Comparison of ENCODE assay signal across 22 cellular contexts in the genomic region with DNA sequence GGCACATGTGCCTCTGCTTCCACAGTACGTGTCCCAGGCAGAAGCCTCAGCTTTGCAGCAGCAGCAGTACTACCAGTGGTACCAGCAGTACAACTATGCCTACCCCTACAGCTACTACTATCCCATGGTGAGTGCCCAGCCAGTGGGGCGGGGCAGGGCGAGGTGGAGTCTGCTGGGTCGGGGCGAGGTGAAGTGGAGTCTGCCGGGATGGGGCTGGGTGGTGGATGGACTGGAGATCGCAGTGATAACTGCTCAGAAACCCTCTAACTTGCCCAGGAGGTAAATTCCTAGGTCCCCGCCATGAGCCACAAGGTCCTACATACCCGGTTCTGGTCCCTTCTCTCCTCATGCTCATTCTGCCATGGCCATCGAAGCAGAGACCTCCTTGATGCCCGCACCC. TPM values are rescaled to one million over a fixed set of nuclear protein-coding genes. Genes with fewer than 3 reads are reported as not detected.
DNase-seq lines count a peak whose midpoint lies in the region; ATAC-seq, FAIRE-seq and TF ChIP-seq lines count a peak whose summit lies in the region.
"Had no signal": no experiment of that assay in that cellular context is flagged by ENCODE, and none has a peak within 500 bp of the region (broad histone marks: within the 10 kb centered on the region; RNA-seq: fewer than 3 reads in every experiment).

No MANE protein-coding gene starts in this region.

- H3K27me3 ChIP-seq in CD4-positive, alpha-beta T cell (ENCODE audit: control insufficient read depth, insufficient read depth, low read length): no peaks in the 10 kb centered on the region
- H3K27me3 ChIP-seq in skeletal muscle satellite cell (ENCODE audit: control insufficient read depth, insufficient read depth, low read length): no peaks in the 10 kb centered on the region
- H3K27me3 ChIP-seq: BLaER1, MG63 had no signal

- TF ChIP-seq CTCF in CD4-positive, alpha-beta T cell (IDR thresholded peaks at IDR 0.05): no peak
- TF ChIP-seq CTCF in HFFc6 (IDR thresholded peaks at IDR 0.05) (no peak), kidney (IDR thresholded peaks at IDR 0.05; ENCODE audit: borderline replicate concordance, extremely low read depth, insufficient read depth) (no peak)

- H3K27ac ChIP-seq in CD4-positive, alpha-beta T cell (ENCODE audit: low read depth, low read length): no peak overlapping the region
- no peak overlapping the region for H3K27ac ChIP-seq in kidney (ENCODE audit: low read depth in 2 of 2, low read length in 2 of 2)
- H3K27ac ChIP-seq: A549, BLaER1, PC-9, RWPE1 had no signal

- H3K9me3 Mint-ChIP-seq in CD4-positive, alpha-beta T cell: no peaks in the 10 kb centered on the region
- no peaks in the 10 kb centered on the region for H3K9me3 Mint-ChIP-seq in HFFc6
- no peaks in the 10 kb centered on the region for H3K9me3 Mint-ChIP-seq in activated T-helper 2 cell treated with anti-CD3 and anti-CD28 coated beads, Interferon-gamma antibody, Interleukin-2, Interleukin-4, amounts not matched to agents 10 μg/mL and 5 μg/mL and 100 μg/mL, durations not matched to agents 14 hours and 24 hours and 36 hours
- H3K9me3 Mint-ChIP-seq: IgD-negative memory B cell had no signal

- ATAC-seq in CD4-positive, alpha-beta T cell (ENCODE audit: poor library complexity): no peak
- ATAC-seq: A549 had no signal

- H3K9me3 ChIP-seq in CD4-positive, alpha-beta T cell (ENCODE audit: control insufficient read depth, low read length): no peaks in the 10 kb centered on the region
- H3K9me3 ChIP-seq in kidney (ENCODE audit: control insufficient read depth in 1 of 2, low read length in 2 of 2) (no peaks in the 10 kb centered on the region), skeletal muscle satellite cell (replicated peaks; ENCODE audit: low read length) (no peaks in the 10 kb centered on the region)
- H3K9me3 ChIP-seq: A549, BLaER1, MG63 had no signal

- intact Hi-C loops in CD4-positive, alpha-beta T cell (cut with DNase I, micrococcal nuclease): no loop called here
- intact Hi-C loops in kidney (cut with DNase I): no loop called here
- intact Hi-C loops in cardiac septum (cut with DNase I): no loop called here
- intact Hi-C loops in activated T-helper 2 cell treated with anti-CD3 and anti-CD28 coated beads, Interferon-gamma antibody, Interleukin-2, Interleukin-4, amounts not matched to agents 10 μg/mL and 5 μg/mL and 100 μg/mL, durations not matched to agents 14 hours and 24 hours and 36 hours (cut with micrococcal nuclease): no loop called here

- H3K4me2 ChIP-seq in skeletal muscle satellite cell (ENCODE audit: low read length): no peak overlapping the region
- H3K4me2 ChIP-seq: A549, BLaER1, PC-9 had no signal

- H3K4me1 Mint-ChIP-seq in CD4-positive, alpha-beta T cell (ENCODE audit: low read depth): peaks cover 46% of the 10 kb centered on the region
- peaks cover 30% of the 10 kb centered on the region for H3K4me1 Mint-ChIP-seq in HFFc6 (ENCODE audit: low read depth)
- H3K4me1 Mint-ChIP-seq in activated T-helper 2 cell treated with anti-CD3 and anti-CD28 coated beads, Interferon-gamma antibody, Interleukin-2, Interleukin-4, amounts not matched to agents 10 μg/mL and 5 μg/mL and 100 μg/mL, durations not matched to agents 14 hours and 24 hours and 36 hours (ENCODE audit: low read depth): peaks cover 21% of the 10 kb centered on the region

- FAIRE-seq in kidney (lab: Jason Lieb, UNC): no peak
- FAIRE-seq: A549, G401.6, H1 had no signal

- POLR2A ChIA-PET in CD4-positive, alpha-beta T cell (lab: Charles Lee): interaction anchor here (2.5 kb wide), 1 partner anchor 10 kb away, joined by 11 read pairs; the partner anchor contains the start of gene LENG9

- no peak overlapping the region for H3K4me3 ChIP-seq in kidney (ENCODE audit: low read length in 2 of 2)
- H3K4me3 ChIP-seq in skeletal muscle satellite cell (ENCODE audit: low read length): no peak overlapping the region
- H3K4me3 ChIP-seq: A549, BLaER1, MG63, PC-9 had no signal

- no peaks in the 10 kb centered on the region for H3K27me3 Mint-ChIP-seq in CD4-positive, alpha-beta T cell
- peaks cover 14% of the 10 kb centered on the region for H3K27me3 Mint-ChIP-seq in HFFc6 (ENCODE audit: insufficient read depth)
- H3K27me3 Mint-ChIP-seq in activated T-helper 2 cell treated with anti-CD3 and anti-CD28 coated beads, Interferon-gamma antibody, Interleukin-2, Interleukin-4, amounts not matched to agents 10 μg/mL and 5 μg/mL and 100 μg/mL, durations not matched to agents 14 hours and 24 hours and 36 hours (ENCODE audit: low read depth): no peaks in the 10 kb centered on the region
- H3K27me3 Mint-ChIP-seq: IgD-negative memory B cell had no signal

- H3K27ac Mint-ChIP-seq in CD4-positive, alpha-beta T cell: peak overlapping the region; percentile 75
- H3K27ac Mint-ChIP-seq in HFFc6: 0 out of 2 replicates have a peak overlapping the region, but pooled peaks have one; percentile 99
- H3K27ac Mint-ChIP-seq in activated T-helper 2 cell treated with anti-CD3 and anti-CD28 coated beads, Interferon-gamma antibody, Interleukin-2, Interleukin-4, amounts not matched to agents 10 μg/mL and 5 μg/mL and 100 μg/mL, durations not matched to agents 14 hours and 24 hours and 36 hours: no peak overlapping the region

- peaks cover 37 to 50% of the 10 kb centered on the region in 2 donors for H3K36me3 ChIP-seq in kidney (ENCODE audit: control insufficient read depth in 1 of 2, insufficient read depth in 2 of 2, low read length in 2 of 2)
- peaks cover 77% of the 10 kb centered on the region for H3K36me3 ChIP-seq in skeletal muscle satellite cell (ENCODE audit: insufficient read depth, low read length)

- peak overlapping the region; percentile 67 for H3K4me3 Mint-ChIP-seq in CD4-positive, alpha-beta T cell
- H3K4me3 Mint-ChIP-seq in HFFc6: no peak overlapping the region
- H3K4me3 Mint-ChIP-seq in activated T-helper 2 cell treated with anti-CD3 and anti-CD28 coated beads, Interferon-gamma antibody, Interleukin-2, Interleukin-4, amounts not matched to agents 10 μg/mL and 5 μg/mL and 100 μg/mL, durations not matched to agents 14 hours and 24 hours and 36 hours (ENCODE audit: low read depth): no peak overlapping the region

- H3K9ac ChIP-seq in kidney (ENCODE audit: low read length in 2 of 2) (no peak overlapping the region), skeletal muscle satellite cell (ENCODE audit: low read depth, low read length) (peak overlapping the region; percentile 2)

- DNase-seq in CD4-positive, alpha-beta T cell: no peak
- DNase-seq in HFFc6 (no peak), kidney (peak; percentile 61), T-helper 1 cell (no peak), cardiac septum (ENCODE audit: low spot score) (no peak)
- no peak for DNase-seq in activated T-helper 2 cell treated with anti-CD3 and anti-CD28 coated beads, Interferon-gamma antibody, Interleukin-2, Interleukin-4, amounts not matched to agents 10 μg/mL and 5 μg/mL and 100 μg/mL, durations not matched to agents 14 hours and 24 hours and 36 hours (ENCODE audit: low spot score)
- DNase-seq: Kasumi-1, MG63, NCI-H1048, NCI-H1436, NCI-H1930, NCI-H2171, NCI-H526, PC-9, SIG-M5 had no signal

- H3K4me1 ChIP-seq in kidney (ENCODE audit: control insufficient read depth in 1 of 2, insufficient read depth in 1 of 2, low read depth in 1 of 2, low read length in 2 of 2) (peaks cover 12 to 14% of the 10 kb centered on the region in 2 donors), skeletal muscle satellite cell (ENCODE audit: control insufficient read depth, insufficient read depth, low read length) (peaks cover 19% of the 10 kb centered on the region)

- CTCF ChIA-PET in CD4-positive, alpha-beta T cell (lab: Charles Lee): no interaction called here

- H3K36me3 Mint-ChIP-seq in CD4-positive, alpha-beta T cell (ENCODE audit: low read depth): peaks cover 96% of the 10 kb centered on the region
- peaks cover 50% of the 10 kb centered on the region for H3K36me3 Mint-ChIP-seq in HFFc6 (ENCODE audit: low read depth)
- H3K36me3 Mint-ChIP-seq in activated T-helper 2 cell treated with anti-CD3 and anti-CD28 coated beads, Interferon-gamma antibody, Interleukin-2, Interleukin-4, amounts not matched to agents 10 μg/mL and 5 μg/mL and 100 μg/mL, durations not matched to agents 14 hours and 24 hours and 36 hours (ENCODE audit: low read depth): peaks cover 76% of the 10 kb centered on the region

RNA-seq across cellular contexts. Expression of gene LENG8, which starts 3.6 kb away (rescaled TPM):
- 100 to 1,000 TPM; 610 to 639 TPM for total RNA-seq in CD4-positive, alpha-beta T cell
- 10 to 100 TPM; 70.7 to 76.5 (median 74.0) TPM for total RNA-seq in HFFc6 (2021; fragmentation: NEBNext Ultra II Directional; extraction: Animal tissue kit (Norgen Biotek cat#: 25700))
- total RNA-seq in kidney (208 TPM), cardiac septum (86.5 TPM)
- 48.6 TPM for polyA plus RNA-seq in kidney (ENCODE audit: insufficient read depth, low read depth, low replicate concordance)
- 52.5 and 54.0 TPM in 2 replicates for total RNA-seq in skeletal muscle satellite cell (2012; rRNA removed)
- 203 and 209 TPM in 2 replicates for total RNA-seq in activated T-helper 2 cell treated with anti-CD3 and anti-CD28 coated beads, Interferon-gamma antibody, Interleukin-2, Interleukin-4, amounts not matched to agents 10 μg/mL and 5 μg/mL and 100 μg/mL, durations not matched to agents 14 hours and 24 hours and 36 hours

RNA-seq across cellular contexts. Expression of gene LENG9, which starts 11.0 kb away (rescaled TPM):
- total RNA-seq in CD4-positive, alpha-beta T cell: 1 to 10 TPM; 2.8 to 2.9 TPM
- 1 to 10 TPM; 3.0 to 4.0 (median 3.6) TPM for total RNA-seq in HFFc6 (2021; fragmentation: NEBNext Ultra II Directional; extraction: Animal tissue kit (Norgen Biotek cat#: 25700))
- 6.8 TPM for total RNA-seq in kidney
- 2.0 TPM for polyA plus RNA-seq in kidney (ENCODE audit: insufficient read depth, low read depth, low replicate concordance)
- total RNA-seq in skeletal muscle satellite cell (2012; rRNA removed): 5.1 and 7.0 TPM in 2 replicates
- 2.9 TPM for total RNA-seq in cardiac septum
- total RNA-seq in activated T-helper 2 cell treated with anti-CD3 and anti-CD28 coated beads, Interferon-gamma antibody, Interleukin-2, Interleukin-4, amounts not matched to agents 10 μg/mL and 5 μg/mL and 100 μg/mL, durations not matched to agents 14 hours and 24 hours and 36 hours: 7.5 and 8.1 TPM in 2 replicates
- polyA plus RNA-seq: IgD-negative memory B cell had no signal

RNA-seq across cellular contexts. Expression of gene CDC42EP5, which starts 20.5 kb away (rescaled TPM):
- not detected for total RNA-seq in CD4-positive, alpha-beta T cell
- total RNA-seq in HFFc6 (2021; fragmentation: NEBNext Ultra II Directional; extraction: Animal tissue kit (Norgen Biotek cat#: 25700)): 10 to 100 TPM; 45.9 to 70.5 (median 56.9) TPM
- total RNA-seq in kidney: 29.9 TPM
- 19.3 TPM for polyA plus RNA-seq in kidney (ENCODE audit: insufficient read depth, low read depth, low replicate concordance)
- total RNA-seq in skeletal muscle satellite cell (2012; rRNA removed): 5.6 and 6.8 TPM in 2 replicates
- 14.2 TPM for total RNA-seq in cardiac septum
- total RNA-seq in activated T-helper 2 cell treated with anti-CD3 and anti-CD28 coated beads, Interferon-gamma antibody, Interleukin-2, Interleukin-4, amounts not matched to agents 10 μg/mL and 5 μg/mL and 100 μg/mL, durations not matched to agents 14 hours and 24 hours and 36 hours: 1.0 TPM in 1 of 2 replicates, not detected in the other
- polyA plus RNA-seq: A549, IgD-negative memory B cell had no signal

RNA-seq across cellular contexts. Expression of gene TTYH1, which starts 37.4 kb away (rescaled TPM):
- total RNA-seq in CD4-positive, alpha-beta T cell: not detected
- total RNA-seq in HFFc6 (2021; fragmentation: NEBNext Ultra II Directional; extraction: Animal tissue kit (Norgen Biotek cat#: 25700)): under 1 TPM in 1 of 6 experiments, not detected in 5; 0.45 TPM
- total RNA-seq in kidney (1.5 TPM), cardiac septum (1.3 TPM)
- polyA plus RNA-seq in kidney (ENCODE audit: insufficient read depth, low read depth, low replicate concordance): 1.9 TPM
- not detected in 2 replicates for total RNA-seq in skeletal muscle satellite cell (2012; rRNA removed)
- 0.50 TPM in 1 of 2 replicates, not detected in the other for total RNA-seq in activated T-helper 2 cell treated with anti-CD3 and anti-CD28 coated beads, Interferon-gamma antibody, Interleukin-2, Interleukin-4, amounts not matched to agents 10 μg/mL and 5 μg/mL and 100 μg/mL, durations not matched to agents 14 hours and 24 hours and 36 hours

RNA-seq across cellular contexts. Expression of gene LAIR2, which starts 50.0 kb away (rescaled TPM):
- 1 to 10 TPM in 1 of 2 experiments, not detected in 1; 1.2 TPM for total RNA-seq in CD4-positive, alpha-beta T cell
- total RNA-seq in HFFc6 (2021; fragmentation: NEBNext Ultra II Directional; extraction: Animal tissue kit (Norgen Biotek cat#: 25700)): not detected
- total RNA-seq in kidney (not detected), cardiac septum (not detected)
- polyA plus RNA-seq in kidney (ENCODE audit: insufficient read depth, low read depth, low replicate concordance): not detected
- total RNA-seq in skeletal muscle satellite cell (2012; rRNA removed): not detected in 2 replicates
- 76.8 and 77.7 TPM in 2 replicates for total RNA-seq in activated T-helper 2 cell treated with anti-CD3 and anti-CD28 coated beads, Interferon-gamma antibody, Interleukin-2, Interleukin-4, amounts not matched to agents 10 μg/mL and 5 μg/mL and 100 μg/mL, durations not matched to agents 14 hours and 24 hours and 36 hours
- total RNA-seq: H1, PC-9 had no signal
- polyA plus RNA-seq: A549, H1 had no signal
